In the genomic region with DNA sequence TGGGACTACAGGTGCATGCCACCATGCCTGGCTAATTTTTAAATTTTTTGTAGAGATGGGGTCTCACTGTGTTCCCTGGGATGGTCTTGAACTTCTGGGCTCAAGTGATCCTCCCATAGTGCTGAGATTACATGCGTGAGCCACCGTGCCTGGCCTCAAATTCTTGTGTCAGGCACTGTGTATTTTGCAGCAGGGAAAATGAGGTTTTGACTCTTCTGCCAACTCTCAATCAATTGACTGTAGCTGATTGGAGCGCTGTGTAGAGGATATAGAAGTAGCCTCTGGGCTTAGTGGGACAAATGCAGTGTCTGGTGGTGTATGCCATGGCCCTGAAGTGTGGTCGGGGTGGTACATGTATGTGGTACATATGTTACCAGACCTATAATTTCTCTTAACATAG, we compare ENCODE assay signal across 26 cellular contexts.
A peak's percentile ranks its signal among the peaks of the same experiment; 100 is the strongest.
DNase-seq lines count a peak whose midpoint lies in the region; ATAC-seq and TF ChIP-seq lines count a peak whose summit lies in the region.
"Had no signal": no experiment of that assay in that cellular context is flagged by ENCODE, and none has a peak within 500 bp of the region (broad histone marks: within the 10 kb centered on the region; RNA-seq: fewer than 3 reads in every experiment).

No MANE protein-coding gene starts in this region.

- no peak overlapping the region for H2AFZ ChIP-seq in smooth muscle cell (ENCODE audit: low read depth)

- no peak overlapping the region for H2BK15ac ChIP-seq in mesendoderm (replicated peaks; ENCODE audit: low read depth)

- H2BK5ac ChIP-seq in mesendoderm (ENCODE audit: low read length), result no peak overlapping the region

- H3K9ac ChIP-seq in mesendoderm (ENCODE audit: low read length), result no peak overlapping the region
- no peak overlapping the region for H3K9ac ChIP-seq in smooth muscle cell (ENCODE audit: low read depth)

- peaks cover 30% of the 10 kb centered on the region for H3K79me2 ChIP-seq in mesendoderm (ENCODE audit: control insufficient read depth, insufficient read depth, low read length)
- H3K79me2 ChIP-seq in smooth muscle cell (ENCODE audit: low read depth), result peaks cover 95% of the 10 kb centered on the region

- no peak overlapping the region for H3K18ac ChIP-seq in mesendoderm (ENCODE audit: low read length)

- H3K9me3 Mint-ChIP-seq in dendritic cell treated with granulocyte-macrophage colony-stimulating factor and Interleukin-4, amounts not matched to agents 40 ng/mL and 50 ng/mL, for 4 days, result no peaks in the 10 kb centered on the region
- no peaks in the 10 kb centered on the region for H3K9me3 Mint-ChIP-seq in stimulated activated naive CD8-positive, alpha-beta T cell treated with anti-CD3 and anti-CD28 coated beads, Interleukin-15, amount 100 ng/mL, for 72 hours
- H3K9me3 Mint-ChIP-seq: CD8-positive, alpha-beta memory T cell had no signal

- WGBS in mesendoderm (ENCODE audit: extremely low coverage, insufficient coverage, low lambda C conversion rate), result no CpG with 5 or more reads among the region's 4 CpGs
- WGBS in smooth muscle cell (ENCODE audit: low lambda C conversion rate), result 95% methylated on average over 4 of the region's 4 CpGs

- H3K4me3 Mint-ChIP-seq in dendritic cell treated with granulocyte-macrophage colony-stimulating factor and Interleukin-4, amounts not matched to agents 40 ng/mL and 50 ng/mL, for 4 days, result no peak overlapping the region
- H3K4me3 Mint-ChIP-seq in stimulated activated naive CD8-positive, alpha-beta T cell treated with anti-CD3 and anti-CD28 coated beads, Interleukin-15, amount 100 ng/mL, for 72 hours, result no peak overlapping the region
- H3K4me3 Mint-ChIP-seq: CD8-positive, alpha-beta memory T cell had no signal

- no peak overlapping the region for H3K4me2 ChIP-seq in mesendoderm (ENCODE audit: low read length)
- H3K4me2 ChIP-seq in smooth muscle cell, result no peak overlapping the region

- no peaks in the 10 kb centered on the region for H3K27me3 Mint-ChIP-seq in dendritic cell treated with granulocyte-macrophage colony-stimulating factor and Interleukin-4, amounts not matched to agents 40 ng/mL and 50 ng/mL, for 4 days
- H3K27me3 Mint-ChIP-seq in stimulated activated naive CD8-positive, alpha-beta T cell treated with anti-CD3 and anti-CD28 coated beads, Interleukin-15, amount 100 ng/mL, for 72 hours, result no peaks in the 10 kb centered on the region
- H3K27me3 Mint-ChIP-seq: CD8-positive, alpha-beta memory T cell had no signal

- no peak for ATAC-seq in GM21423 (IDR thresholded peaks at IDR 0.05; ENCODE audit: unreplicated experiment)
- ATAC-seq in stimulated activated naive CD8-positive, alpha-beta T cell treated with anti-CD3 and anti-CD28 coated beads, Interleukin-15, amount 100 ng/mL, for 72 hours, result no peak
- ATAC-seq: Right ventricle myocardium inferior had no signal

- intact Hi-C loops in dendritic cell treated with granulocyte-macrophage colony-stimulating factor and Interleukin-4, amounts not matched to agents 40 ng/mL and 50 ng/mL, for 4 days (cut with micrococcal nuclease), result no loop called here

- no peak overlapping the region for H4K5ac ChIP-seq in mesendoderm (ENCODE audit: low read length)

- no peaks in the 10 kb centered on the region for H3K27me3 ChIP-seq in mesendoderm (ENCODE audit: insufficient read depth, low read length, poor library complexity)
- H3K27me3 ChIP-seq in smooth muscle cell (ENCODE audit: low read depth), result no peaks in the 10 kb centered on the region
- H3K27me3 ChIP-seq: SJSA1 had no signal

- no peaks in the 10 kb centered on the region for H3K9me3 ChIP-seq in smooth muscle cell (replicated peaks; ENCODE audit: low read depth)
- H3K9me3 ChIP-seq: SJSA1 had no signal

- TF ChIP-seq CTCF in smooth muscle cell (IDR thresholded peaks at IDR 0.05; ENCODE audit: borderline replicate concordance, insufficient read depth, poor library complexity, severe bottlenecking), result no peak

- peak overlapping the region; percentile 48 for H3K27ac Mint-ChIP-seq in dendritic cell treated with granulocyte-macrophage colony-stimulating factor and Interleukin-4, amounts not matched to agents 40 ng/mL and 50 ng/mL, for 4 days
- peak overlapping the region in 1 of 2 donors; percentile 87 for H3K27ac Mint-ChIP-seq in stimulated activated naive CD8-positive, alpha-beta T cell treated with anti-CD3 and anti-CD28 coated beads, Interleukin-15, amount 100 ng/mL, for 72 hours
- H3K27ac Mint-ChIP-seq: CD8-positive, alpha-beta memory T cell had no signal

- no peak overlapping the region for H3K23ac ChIP-seq in mesendoderm (ENCODE audit: low read length)

- peaks cover 92% of the 10 kb centered on the region for H4K20me1 ChIP-seq in smooth muscle cell (ENCODE audit: low read depth)

- H3K4me3 ChIP-seq in mesendoderm (ENCODE audit: low read length) (no peak overlapping the region), smooth muscle cell (no peak overlapping the region)
- H3K4me3 ChIP-seq: SJSA1 had no signal

- peak; percentile 14 for DNase-seq in NCI-H2029 (lab: John Stamatoyannopoulos, UW)
- DNase-seq in NCI-H2029 treated with DMSO at 0.1 percent for 48 hours (lab: John Stamatoyannopoulos, UW), result no peak
- DNase-seq in mesendoderm, result no peak
- no peak for DNase-seq in smooth muscle cell (lab: John Stamatoyannopoulos, UW; ENCODE audit: unreplicated experiment)
- no peak for DNase-seq in activated T-cell treated with anti-CD3 and anti-CD28 coated beads for 4 hours
- DNase-seq in stimulated activated naive CD8-positive, alpha-beta T cell treated with anti-CD3 and anti-CD28 coated beads, Interleukin-15, amount 100 ng/mL, for 72 hours, result no peak
- DNase-seq: AML-193; C1 segment of cervical spinal cord; Calu3; CD8-positive, alpha-beta memory T cell; DMS153; KBM-7; MM.1S; NCI-H1092; NCI-H1436; NCI-H1930; NCI-H2171; NCI-H345; NCI-H524; NCI-H774; NK-92 treated with Interleukin-12 subunit alpha and Interleukin-12 subunit beta, amount 100 ng/mL, for 24 hours had no signal

- H3K4me1 ChIP-seq in mesendoderm (ENCODE audit: control insufficient read depth, low read depth, low read length) (no peaks in the 10 kb centered on the region), smooth muscle cell (ENCODE audit: low read depth) (peaks cover 18% of the 10 kb centered on the region)
- H3K4me1 ChIP-seq: SJSA1 had no signal

- H3K36me3 ChIP-seq in mesendoderm (ENCODE audit: control insufficient read depth, insufficient read depth, low read length) (no peaks in the 10 kb centered on the region), smooth muscle cell (ENCODE audit: low read depth) (no peaks in the 10 kb centered on the region)

- no peaks in the 10 kb centered on the region for H3K36me3 Mint-ChIP-seq in dendritic cell treated with granulocyte-macrophage colony-stimulating factor and Interleukin-4, amounts not matched to agents 40 ng/mL and 50 ng/mL, for 4 days (ENCODE audit: low read depth)

- H2AK5ac ChIP-seq in mesendoderm (ENCODE audit: low read length), result no peak overlapping the region

- peaks cover 20% of the 10 kb centered on the region for H3K79me1 ChIP-seq in mesendoderm (ENCODE audit: low read length)

- H3K4ac ChIP-seq in mesendoderm (ENCODE audit: low read depth, low read length), result no peak overlapping the region

- no peak overlapping the region for H2BK120ac ChIP-seq in mesendoderm (ENCODE audit: low read depth, low read length)

- H3K4me1 Mint-ChIP-seq in dendritic cell treated with granulocyte-macrophage colony-stimulating factor and Interleukin-4, amounts not matched to agents 40 ng/mL and 50 ng/mL, for 4 days (ENCODE audit: low read depth), result peaks cover 20% of the 10 kb centered on the region
- H3K4me1 Mint-ChIP-seq in stimulated activated naive CD8-positive, alpha-beta T cell treated with anti-CD3 and anti-CD28 coated beads, Interleukin-15, amount 100 ng/mL, for 72 hours, result no peaks in the 10 kb centered on the region

- H3F3A ChIP-seq in smooth muscle cell (ENCODE audit: low read depth), result peaks cover 46% of the 10 kb centered on the region

- no peak overlapping the region for H3K27ac ChIP-seq in mesendoderm (ENCODE audit: low read depth, low read length)
- peak overlapping the region; percentile 73 for H3K27ac ChIP-seq in smooth muscle cell (ENCODE audit: low read depth)
- H3K27ac ChIP-seq: 22Rv1, SJSA1 had no signal

- peak overlapping the region; percentile 34 for H3K56ac ChIP-seq in mesendoderm (ENCODE audit: low read length)

- no peak overlapping the region for H4K8ac ChIP-seq in mesendoderm (ENCODE audit: low read depth, low read length)
